In the genomic region with DNA sequence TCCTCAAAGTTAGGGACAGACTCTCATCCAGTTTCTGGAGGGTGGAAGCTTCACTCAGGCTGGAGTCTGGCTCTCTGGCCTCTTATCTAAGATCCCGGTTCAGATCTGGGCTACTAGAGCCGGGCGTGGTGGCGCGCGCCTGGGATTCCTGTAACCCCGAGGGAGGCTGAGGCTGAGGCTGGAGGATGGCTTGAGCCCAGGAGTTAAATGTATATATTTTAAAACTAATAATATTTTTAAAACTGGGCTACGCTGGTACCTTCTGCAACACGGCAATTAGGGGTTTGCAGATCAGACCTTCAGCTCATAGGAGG, we compare ENCODE assay signal across 9 cellular contexts. TPM values are rescaled to one million over a fixed set of nuclear protein-coding genes. Genes with fewer than 3 reads are reported as not detected.
DNase-seq lines count a peak whose midpoint lies in the region; ATAC-seq and TF ChIP-seq lines count a peak whose summit lies in the region.
"Had no signal": no experiment of that assay in that cellular context is flagged by ENCODE, and none has a peak within 500 bp of the region (broad histone marks: within the 10 kb centered on the region; RNA-seq: fewer than 3 reads in every experiment).

No MANE protein-coding gene starts in this region.

- no peaks in the 10 kb centered on the region for H3K27me3 ChIP-seq in Caco-2 (replicated peaks; ENCODE audit: control insufficient read depth, insufficient read depth, low read length)
- no peaks in the 10 kb centered on the region for H3K27me3 ChIP-seq in Peyer's patch
- H3K27me3 ChIP-seq in esophagus muscularis mucosa, result no peaks in the 10 kb centered on the region
- H3K27me3 ChIP-seq in parathyroid adenoma (ENCODE audit: control insufficient read depth, insufficient read depth, low read length), result no peaks in the 10 kb centered on the region

- DNase-seq in Caco-2 (no peak), Peyer's patch (no peak), esophagus muscularis mucosa (ENCODE audit: extremely low spot score) (no peak), DMS53 treated with DMSO at 0.1 percent for 48 hours (lab: John Stamatoyannopoulos, UW; ENCODE audit: unreplicated experiment) (no peak), NCI-H1436 treated with DMSO at 0.1 percent for 48 hours (lab: John Stamatoyannopoulos, UW) (no peak), mucosa of gallbladder (ENCODE audit: low spot score) (no peak)

- 40% methylated on average over 9 of the region's 9 CpGs for WGBS in esophagus muscularis mucosa

- H3K4me1 Mint-ChIP-seq in Caco-2 (ENCODE audit: low read depth, unreplicated experiment), result peaks cover 10% of the 10 kb centered on the region

- peak overlapping the region; percentile 90 for H3K4me3 ChIP-seq in Caco-2 (ENCODE audit: low read depth, low read length)
- H3K4me3 ChIP-seq in Peyer's patch, result peak overlapping the region; percentile 55 to 79 (median 68)
- H3K4me3 ChIP-seq in esophagus muscularis mucosa, result peak overlapping the region; percentile 78 to 96 (median 86)
- H3K4me3 ChIP-seq in parathyroid adenoma (ENCODE audit: low read depth, low read length), result peak overlapping the region; percentile 71

- intact Hi-C loops in Caco-2 (cut with micrococcal nuclease; ENCODE audit: unreplicated experiment), result loop anchor here (2.0 to 5.0 kb wide), 2 partner anchors 39 to 143 kb away; partner anchors contain the start of genes NOP56 and SNRPB
- intact Hi-C loops in esophagus muscularis mucosa (cut with DNase I), result no loop called here

- H3K4me1 ChIP-seq in Caco-2, result peaks cover 13% of the 10 kb centered on the region
- peaks cover 0 to 14% (median 0%) of the 10 kb centered on the region in 4 donors for H3K4me1 ChIP-seq in Peyer's patch
- H3K4me1 ChIP-seq in esophagus muscularis mucosa, result peaks cover 10 to 24% (median 17%) of the 10 kb centered on the region in 4 donors
- no peaks in the 10 kb centered on the region for H3K4me1 ChIP-seq in parathyroid adenoma

- TF ChIP-seq EP300 in esophagus muscularis mucosa (IDR thresholded peaks at IDR 0.05), result no peak

- peaks cover 15% of the 10 kb centered on the region for H3K79me2 ChIP-seq in parathyroid adenoma

- H3K9ac ChIP-seq in parathyroid adenoma, result no peak overlapping the region

- POLR2A ChIA-PET in Caco-2 (lab: Charles Lee), result interaction anchor here (3.1 kb wide), 1 partner anchor 39 kb away, joined by 11 read pairs; the partner anchor contains the start of gene SNRPB

- no peaks in the 10 kb centered on the region for H3K9me3 Mint-ChIP-seq in Caco-2 (ENCODE audit: unreplicated experiment)

- TSS peak; percentile 87 for BruUV-seq in Caco-2 (replicated peaks; lab: Mats Ljungman, UMichigan)

- peak overlapping the region; percentile 88 for H3K4me3 Mint-ChIP-seq in Caco-2 (ENCODE audit: unreplicated experiment)

- H2AFZ ChIP-seq in parathyroid adenoma, result peak overlapping the region; percentile 71

- TF ChIP-seq CTCF in Caco-2 (IDR thresholded peaks at IDR 0.05; ENCODE audit: insufficient read depth in 1 of 2, low read depth in 1 of 2, low read length in 1 of 2, severe bottlenecking in 1 of 2, unreplicated experiment in 1 of 2) (no peak), Peyer's patch (IDR thresholded peaks at IDR 0.05) (no peak), esophagus muscularis mucosa (IDR thresholded peaks at IDR 0.05) (no peak), parathyroid adenoma (IDR thresholded peaks at IDR 0.05) (no peak)

- H3K36me3 ChIP-seq in Caco-2 (ENCODE audit: control insufficient read depth, insufficient read depth, low read length) (no peaks in the 10 kb centered on the region), Peyer's patch (no peaks in the 10 kb centered on the region), esophagus muscularis mucosa (no peaks in the 10 kb centered on the region), parathyroid adenoma (ENCODE audit: control insufficient read depth, insufficient read depth, low read length) (no peaks in the 10 kb centered on the region)

- H3K27ac ChIP-seq in Peyer's patch, result peak overlapping the region; percentile 64 to 83 (median 78)
- H3K27ac ChIP-seq in esophagus muscularis mucosa (replicated peaks in 1 of 4), result peak overlapping the region; percentile 77 to 88 (median 83)
- H3K27ac ChIP-seq in parathyroid adenoma, result peak overlapping the region; percentile 85

- H3K9me3 ChIP-seq in Caco-2 (no peaks in the 10 kb centered on the region), Peyer's patch (no peaks in the 10 kb centered on the region), esophagus muscularis mucosa (no peaks in the 10 kb centered on the region), parathyroid adenoma (ENCODE audit: control insufficient read depth, low read length) (no peaks in the 10 kb centered on the region)

- H3K27me3 Mint-ChIP-seq in Caco-2 (ENCODE audit: insufficient read depth, unreplicated experiment), result peaks cover 3% of the 10 kb centered on the region

- H3K27ac Mint-ChIP-seq in Caco-2 (ENCODE audit: unreplicated experiment), result peak overlapping the region; percentile 92

- H3K36me3 Mint-ChIP-seq in Caco-2 (ENCODE audit: insufficient read depth, unreplicated experiment), result peaks cover 7% of the 10 kb centered on the region

- ATAC-seq in HG03039 (IDR thresholded peaks at IDR 0.05; ENCODE audit: unreplicated experiment), result no peak

- TF ChIP-seq POLR2A in Peyer's patch (IDR thresholded peaks at IDR 0.05) (no peak), esophagus muscularis mucosa (IDR thresholded peaks at IDR 0.05; ENCODE audit: low read depth) (no peak)

- H3K4me2 ChIP-seq in parathyroid adenoma (ENCODE audit: low read length), result peak overlapping the region; percentile 79

- CTCF ChIA-PET in Caco-2 (lab: Charles Lee), result interaction anchor here (0.6 to 1.3 kb wide), 3 partner anchors 13 to 36 kb away, joined by 3 to 5 read pairs (median 3); no protein-coding TSS in a partner anchor

RNA-seq across cellular contexts. Expression of gene ZNF343, which starts 0.7 kb away (rescaled TPM):
- total RNA-seq in Caco-2 (2022) (8.0 and 11.0 TPM in 2 replicates), Peyer's patch (10 to 100 TPM in 1 of 4 donors, 1 to 10 TPM in 3; 6.3 to 13.3 (median 8.7) TPM), esophagus muscularis mucosa (10 to 100 TPM in 3 of 4 donors, 1 to 10 TPM in 1; 9.9 to 19.5 (median 16.1) TPM), mucosa of gallbladder (12.3 TPM)

RNA-seq across cellular contexts. Expression of gene TMC2, which starts 26.9 kb away (rescaled TPM):
- total RNA-seq in Caco-2 (2022) (not detected in 2 replicates), Peyer's patch (under 1 TPM in 1 of 4 donors, not detected in 3; 0.27 TPM), esophagus muscularis mucosa (under 1 TPM in 2 of 4 donors, not detected in 2; 0.19 to 0.34 TPM), mucosa of gallbladder (0.12 TPM)
- total RNA-seq: SK-MEL-5 had no signal

RNA-seq across cellular contexts. Expression of gene SNRPB, which starts 38.8 kb away (rescaled TPM):
- 532 and 533 TPM in 2 replicates for total RNA-seq in Caco-2 (2022)
- 100 to 1,000 TPM in 3 of 4 donors, 10 to 100 TPM in 1; 74.6 to 129 (median 114) TPM for total RNA-seq in Peyer's patch
- total RNA-seq in esophagus muscularis mucosa, result 100 to 1,000 TPM; 127 to 258 (median 216) TPM
- total RNA-seq in mucosa of gallbladder, result 85.8 TPM
